ENCODE assay signal across 1 cellular context in genomic region chrX:16827225-16827624, GRCh38.
TF ChIP-seq lines count a peak whose summit lies in the region.

No MANE protein-coding gene starts in this region.

TF ChIP-seq in HEK293T, 16 proteins besides CTCF, POLR2A, EP300 and RAD21:
- no peak for TF ChIP-seq SP1 (IDR thresholded peaks at IDR 0.05)
- no peak for TF ChIP-seq CTBP1 (IDR thresholded peaks at IDR 0.05; ENCODE audit: borderline replicate concordance)
- TF ChIP-seq L3MBTL2 (conservative IDR thresholded peaks at IDR 0.05), result no peak
- TF ChIP-seq PKNOX1 (IDR thresholded peaks at IDR 0.05), result no peak
- TF ChIP-seq FOXK2 (IDR thresholded peaks at IDR 0.05), result no peak
- no peak for TF ChIP-seq TARDBP (IDR thresholded peaks at IDR 0.05)
- TF ChIP-seq ARNT (IDR thresholded peaks at IDR 0.05), result no peak
- TF ChIP-seq BHLHE40 (IDR thresholded peaks at IDR 0.05; ENCODE audit: borderline replicate concordance), result no peak
